ENCODE assay signal across 18 cellular contexts in the genomic region with DNA sequence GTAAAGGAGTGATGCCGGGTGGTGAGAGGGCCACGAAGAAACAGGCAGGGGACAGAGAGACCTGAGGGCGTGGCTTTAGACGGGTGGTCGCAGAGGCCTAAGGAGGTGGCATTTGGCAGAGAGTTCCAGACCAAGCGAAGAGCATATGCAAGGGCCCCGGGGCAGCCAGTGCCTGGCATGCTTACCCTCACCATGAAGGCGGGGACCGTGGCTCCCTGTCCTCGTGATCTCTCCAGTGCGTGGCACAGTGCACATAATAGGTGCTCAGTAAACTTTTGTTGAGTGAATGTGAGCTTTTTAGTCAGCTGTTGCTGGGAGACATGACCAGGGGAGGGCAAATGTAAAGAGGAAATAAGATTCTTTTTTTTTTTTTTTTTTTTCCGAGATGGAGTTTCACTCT.
"Had no signal": no experiment of that assay in that cellular context is flagged by ENCODE, and none has a peak within 500 bp of the region (broad histone marks: within the 10 kb centered on the region; RNA-seq: fewer than 3 reads in every experiment).

No MANE protein-coding gene starts in this region.

- H3K36me3 Mint-ChIP-seq: activated CD8-positive, alpha-beta memory T cell treated with anti-CD3 and anti-CD28 coated beads, Interleukin-2, amount 10 ng/mL, durations not matched to agents 7 days and 5 days; activated naive CD8-positive, alpha-beta T cell; natural killer cell had no signal

- H3K36me3 ChIP-seq: esophagus muscularis mucosa, gastroesophageal sphincter, vagina had no signal

- H3K4me3 ChIP-seq: esophagus muscularis mucosa, gastroesophageal sphincter, vagina had no signal

- H3K27ac ChIP-seq: vagina had no signal

- H3K4me3 Mint-ChIP-seq: activated B cell treated with CpG ODN at 0.5 μM for 24 hours; activated CD4-positive, alpha-beta memory T cell treated with anti-CD3 and anti-CD28 coated beads, Interleukin-2, amount 10 ng/mL, durations not matched to agents 7 days and 5 days; activated CD8-positive, alpha-beta memory T cell treated with anti-CD3 and anti-CD28 coated beads, Interleukin-2, amount 10 ng/mL, durations not matched to agents 7 days and 5 days; activated naive CD8-positive, alpha-beta T cell; natural killer cell; stimulated activated naive CD8-positive, alpha-beta T cell treated with anti-CD3 and anti-CD28 coated beads, Interleukin-15, Interleukin-2, amounts not matched to agents 100 ng/mL and 50 ng/mL, for 24 hours had no signal

- H3K27me3 Mint-ChIP-seq: activated CD8-positive, alpha-beta memory T cell treated with anti-CD3 and anti-CD28 coated beads, Interleukin-2, amount 10 ng/mL, durations not matched to agents 7 days and 5 days; activated naive CD8-positive, alpha-beta T cell; stimulated activated naive CD8-positive, alpha-beta T cell treated with anti-CD3 and anti-CD28 coated beads, Interleukin-15, Interleukin-2, amounts not matched to agents 100 ng/mL and 50 ng/mL, for 24 hours had no signal

- ATAC-seq: activated CD8-positive, alpha-beta memory T cell treated with anti-CD3 and anti-CD28 coated beads, Interleukin-2, amount 10 ng/mL, durations not matched to agents 7 days and 5 days; left ventricle myocardium superior; natural killer cell had no signal

- DNase-seq: activated B cell treated with CpG ODN at 0.5 μM for 24 hours; activated CD4-positive, alpha-beta memory T cell treated with anti-CD3 and anti-CD28 coated beads, Interleukin-2, amount 10 ng/mL, durations not matched to agents 7 days and 5 days; activated CD4-positive, alpha-beta T cell treated with anti-CD3 and anti-CD28 coated beads for 4 hours; activated CD8-positive, alpha-beta memory T cell treated with anti-CD3 and anti-CD28 coated beads, Interleukin-2, amount 10 ng/mL, durations not matched to agents 7 days and 5 days; dermis blood vessel endothelial cell; effector memory CD4-positive, alpha-beta T cell; left ventricle myocardium superior; natural killer cell; nucleus accumbens; posterior cingulate gyrus; stimulated activated CD4-positive, alpha-beta T cell treated with anti-CD3 and anti-CD28 coated beads, Interleukin-2, amount 100 ng/mL, for 24 hours; T-helper 1 cell; T-helper 9 cell had no signal

- H3K9me3 ChIP-seq: gastroesophageal sphincter, vagina had no signal

- H3K4me1 Mint-ChIP-seq: activated B cell treated with CpG ODN at 0.5 μM for 24 hours, natural killer cell had no signal

- H3K27me3 ChIP-seq: gastroesophageal sphincter, vagina had no signal

- H3K27ac Mint-ChIP-seq: activated B cell treated with CpG ODN at 0.5 μM for 24 hours; activated CD4-positive, alpha-beta memory T cell treated with anti-CD3 and anti-CD28 coated beads, Interleukin-2, amount 10 ng/mL, durations not matched to agents 7 days and 5 days; activated CD8-positive, alpha-beta memory T cell treated with anti-CD3 and anti-CD28 coated beads, Interleukin-2, amount 10 ng/mL, durations not matched to agents 7 days and 5 days; activated naive CD8-positive, alpha-beta T cell; natural killer cell; stimulated activated naive CD8-positive, alpha-beta T cell treated with anti-CD3 and anti-CD28 coated beads, Interleukin-15, Interleukin-2, amounts not matched to agents 100 ng/mL and 50 ng/mL, for 24 hours had no signal

- H3K9me3 Mint-ChIP-seq: activated B cell treated with CpG ODN at 0.5 μM for 24 hours; activated CD4-positive, alpha-beta memory T cell treated with anti-CD3 and anti-CD28 coated beads, Interleukin-2, amount 10 ng/mL, durations not matched to agents 7 days and 5 days; natural killer cell; stimulated activated naive CD8-positive, alpha-beta T cell treated with anti-CD3 and anti-CD28 coated beads, Interleukin-15, Interleukin-2, amounts not matched to agents 100 ng/mL and 50 ng/mL, for 24 hours had no signal
